8 cellular contexts compared by ENCODE assay signal in genomic region chr9:113409481-113409880, GRCh38. TPM values are rescaled to one million over a fixed set of nuclear protein-coding genes. Genes with fewer than 3 reads are reported as not detected.
A peak's percentile ranks its signal among the peaks of the same experiment; 100 is the strongest.
DNase-seq lines count a peak whose midpoint lies in the region; ATAC-seq and TF ChIP-seq lines count a peak whose summit lies in the region.

No MANE protein-coding gene starts in this region.

- intact Hi-C loops in gastrocnemius medialis (cut with DNase I; ENCODE audit: low total_unique reads): loop anchor here (5.0 kb wide), 1 partner anchor 187 kb away; the partner anchor contains the start of genes FKBP15 and SLC31A1

- H3F3A ChIP-seq in GM23338 (replicated peaks; ENCODE audit: low read depth) (peaks cover 24% of the 10 kb centered on the region), SU-DHL-6 (ENCODE audit: insufficient read depth) (peaks cover 19% of the 10 kb centered on the region)

- H3K9me3 ChIP-seq in SU-DHL-6 (ENCODE audit: insufficient read depth, low read length) (no peaks in the 10 kb centered on the region), gastrocnemius medialis (no peaks in the 10 kb centered on the region)

- H3K4me1 ChIP-seq in GM23338 (ENCODE audit: insufficient read depth) (peaks cover 9% of the 10 kb centered on the region; the same call in 1 of the 2 replicates), gastrocnemius medialis (peaks cover 14 to 22% of the 10 kb centered on the region in 2 donors)

- H2AFZ ChIP-seq in GM23338: 0 out of 2 replicates have a peak overlapping the region, but pooled peaks have one; percentile 44
- H2AFZ ChIP-seq in SU-DHL-6 (ENCODE audit: low read depth, low read length, severe bottlenecking): no peak overlapping the region

- peak overlapping the region; percentile 87 for H3K9ac ChIP-seq in SU-DHL-6 (ENCODE audit: low read length)

- H3K36me3 ChIP-seq in GM23338 (ENCODE audit: insufficient read depth) (peaks cover 15% of the 10 kb centered on the region), SU-DHL-6 (ENCODE audit: low read length) (peaks cover 9% of the 10 kb centered on the region; the same call in 1 of the 2 replicates), gastrocnemius medialis (peaks cover 0 to 11% of the 10 kb centered on the region in 2 donors)

- H3K4me1 Mint-ChIP-seq in GM23338: peaks cover 22% of the 10 kb centered on the region

- peaks cover 5% of the 10 kb centered on the region; the same call in 2 of the 3 replicates for H3K9me3 Mint-ChIP-seq in GM23338

- H3K4me3 ChIP-seq in GM23338: peak overlapping the region; percentile 70
- H3K4me3 ChIP-seq in SU-DHL-6 (ENCODE audit: insufficient read depth, low read length, poor library complexity, severe bottlenecking): peak overlapping the region; percentile 88
- peak overlapping the region; percentile 98 for H3K4me3 ChIP-seq in fibroblast of the aortic adventitia (ENCODE audit: low read depth, low read length)
- H3K4me3 ChIP-seq in gastrocnemius medialis: peak overlapping the region; percentile 67 to 98 (median 88)

- peak overlapping the region; percentile 99 for H3K4me3 Mint-ChIP-seq in GM23338

- no peak for ATAC-seq in GM23338
- no peak for ATAC-seq in gastrocnemius medialis
- ATAC-seq in GM19035 (IDR thresholded peaks at IDR 0.05; ENCODE audit: unreplicated experiment): no peak
- ATAC-seq in HG03097 (IDR thresholded peaks at IDR 0.05; ENCODE audit: low FRiP score, unreplicated experiment): no peak

- peaks cover 6% of the 10 kb centered on the region for H4K20me1 ChIP-seq in GM23338 (replicated peaks; ENCODE audit: insufficient read depth)
- H4K20me1 ChIP-seq in SU-DHL-6 (ENCODE audit: low read depth, low read length): no peaks in the 10 kb centered on the region

- H3K27me3 Mint-ChIP-seq in GM23338 (ENCODE audit: insufficient read depth, low read depth, poor library complexity): peaks cover 16% of the 10 kb centered on the region

- H3K9me2 ChIP-seq in GM23338 (ENCODE audit: insufficient read depth) (no peaks in the 10 kb centered on the region), SU-DHL-6 (replicated peaks; ENCODE audit: insufficient read depth, low read length) (no peaks in the 10 kb centered on the region)

- H3K79me2 ChIP-seq in GM23338 (replicated peaks; ENCODE audit: insufficient read depth) (peaks cover 14% of the 10 kb centered on the region), SU-DHL-6 (ENCODE audit: insufficient read depth, low read length) (peaks cover 28% of the 10 kb centered on the region)

- H3K27me3 ChIP-seq in GM23338 (ENCODE audit: insufficient read depth) (no peaks in the 10 kb centered on the region), SU-DHL-6 (ENCODE audit: low read length) (no peaks in the 10 kb centered on the region), gastrocnemius medialis (no peaks in the 10 kb centered on the region)

- H3K36me3 Mint-ChIP-seq in GM23338 (ENCODE audit: low read depth): peaks cover 39% of the 10 kb centered on the region

- TF ChIP-seq CTCF in GM23338 (conservative IDR thresholded peaks at IDR 0.05; ENCODE audit: low read depth in 2 of 2): no peak
- no peak for TF ChIP-seq CTCF in SU-DHL-6 (IDR thresholded peaks at IDR 0.05; ENCODE audit: insufficient read depth, low read length, poor library complexity, severe bottlenecking)
- TF ChIP-seq CTCF in fibroblast of the aortic adventitia (IDR thresholded peaks at IDR 0.05; ENCODE audit: insufficient read depth, low read length): no peak
- TF ChIP-seq CTCF in gastrocnemius medialis (IDR thresholded peaks at IDR 0.05 in 4 of 5, conservative IDR thresholded peaks at IDR 0.05 in 1 of 5): no peak

- DNase-seq in GM23338 (ENCODE audit: low spot score): no peak
- DNase-seq in fibroblast of the aortic adventitia (ENCODE audit: low read depth): no peak
- no peak for DNase-seq in gastrocnemius medialis
- no peak for DNase-seq in NCI-H748 treated with DMSO at 0.1 percent for 48 hours (lab: John Stamatoyannopoulos, UW)
- DNase-seq in SHP77 treated with DMSO at 0.1 percent for 48 hours (lab: John Stamatoyannopoulos, UW): no peak

- in situ Hi-C loops in gastrocnemius medialis (cut with MboI; ENCODE audit: low sequenced_read_pairs in 4 of 4): loop anchor here in 3 of 4 donors (5.0 to 10.0 kb wide), 2 partner anchors 135 to 137 kb away; partner anchors contain the start of genes CDC26 (in 2 of the 3) and PRPF4 (in 2 of the 3)

- no peak for TF ChIP-seq POLR2A in gastrocnemius medialis (IDR thresholded peaks at IDR 0.05)

- H3K4me2 ChIP-seq in GM23338 (peak overlapping the region; percentile 82), SU-DHL-6 (ENCODE audit: low read depth, low read length, poor library complexity, severe bottlenecking) (peak overlapping the region; percentile 73)

- peak overlapping the region; percentile 100 for H3K27ac Mint-ChIP-seq in GM23338

- peak overlapping the region; percentile 97 for H3K27ac ChIP-seq in GM23338 (ENCODE audit: low read depth)
- peak overlapping the region; percentile 92 for H3K27ac ChIP-seq in SU-DHL-6 (ENCODE audit: low read depth, low read length)
- H3K27ac ChIP-seq in gastrocnemius medialis: peak overlapping the region; percentile 97 to 99 (median 98)

TF ChIP-seq in GM23338, 12 proteins besides CTCF, POLR2A, EP300 and RAD21 (continues in another document):
- TF ChIP-seq EZH2 (IDR thresholded peaks at IDR 0.05; ENCODE audit: low read depth, unreplicated experiment) (no peak), JUNB (IDR thresholded peaks at IDR 0.05; ENCODE audit: unreplicated experiment) (no peak)

RNA-seq across cellular contexts. Expression of gene POLE3, which starts 1.0 kb away (rescaled TPM):
- total RNA-seq in GM23338 (2014; rRNA removed; shearing (Covaris generic)): 39.2 and 44.4 TPM in 2 replicates
- 81.3 and 103 TPM in 2 replicates for polyA plus RNA-seq in GM23338 (2016; fragmentation: Nextera tagmentation; extraction: Ambion mirVana)
- total RNA-seq in fibroblast of the aortic adventitia (ENCODE audit: low replicate concordance) (15.5 and 49.7 TPM in 2 replicates), gastrocnemius medialis (10 to 100 TPM; 42.9 to 66.4 (median 57.8) TPM)

RNA-seq across cellular contexts. Expression of gene C9orf43, which starts 1.1 kb away (rescaled TPM):
- 0.08 and 1.1 TPM in 2 replicates for total RNA-seq in GM23338 (2014; rRNA removed; shearing (Covaris generic))
- polyA plus RNA-seq in GM23338 (2016; fragmentation: Nextera tagmentation; extraction: Ambion mirVana): 0.14 and 0.63 TPM in 2 replicates
- total RNA-seq in fibroblast of the aortic adventitia (ENCODE audit: low replicate concordance): 0.63 and 1.7 TPM in 2 replicates
- total RNA-seq in gastrocnemius medialis: not detected

RNA-seq across cellular contexts. Expression of gene ALAD, which starts 8.4 kb away (rescaled TPM):
- total RNA-seq in GM23338 (2014; rRNA removed; shearing (Covaris generic)): 10.1 and 19.3 TPM in 2 replicates
- polyA plus RNA-seq in GM23338 (2016; fragmentation: Nextera tagmentation; extraction: Ambion mirVana): 7.0 and 7.1 TPM in 2 replicates
- 17.0 and 37.9 TPM in 2 replicates for total RNA-seq in fibroblast of the aortic adventitia (ENCODE audit: low replicate concordance)
- total RNA-seq in gastrocnemius medialis: 10 to 100 TPM in 2 of 4 donors, 1 to 10 TPM in 2; 8.9 to 16.2 (median 12.3) TPM

RNA-seq across cellular contexts. Expression of gene HDHD3, which starts 32.7 kb away (rescaled TPM):
- 17.7 and 19.8 TPM in 2 replicates for total RNA-seq in GM23338 (2014; rRNA removed; shearing (Covaris generic))
- 9.4 and 9.5 TPM in 2 replicates for polyA plus RNA-seq in GM23338 (2016; fragmentation: Nextera tagmentation; extraction: Ambion mirVana)
- total RNA-seq in fibroblast of the aortic adventitia (ENCODE audit: low replicate concordance): 7.8 and 9.5 TPM in 2 replicates
- total RNA-seq in gastrocnemius medialis: 10 to 100 TPM; 10.3 to 16.2 (median 14.1) TPM

RNA-seq across cellular contexts. Expression of gene RGS3, which starts 54.0 kb away (rescaled TPM):
- 16.0 and 24.3 TPM in 2 replicates for total RNA-seq in GM23338 (2014; rRNA removed; shearing (Covaris generic))
- polyA plus RNA-seq in GM23338 (2016; fragmentation: Nextera tagmentation; extraction: Ambion mirVana): 12.2 and 14.2 TPM in 2 replicates
- total RNA-seq in fibroblast of the aortic adventitia (ENCODE audit: low replicate concordance) (22.2 and 48.9 TPM in 2 replicates), gastrocnemius medialis (10 to 100 TPM in 2 of 4 donors, 1 to 10 TPM in 2; 5.9 to 11.8 (median 9.8) TPM)
